17 cellular contexts compared by ENCODE assay signal in the genomic region with DNA sequence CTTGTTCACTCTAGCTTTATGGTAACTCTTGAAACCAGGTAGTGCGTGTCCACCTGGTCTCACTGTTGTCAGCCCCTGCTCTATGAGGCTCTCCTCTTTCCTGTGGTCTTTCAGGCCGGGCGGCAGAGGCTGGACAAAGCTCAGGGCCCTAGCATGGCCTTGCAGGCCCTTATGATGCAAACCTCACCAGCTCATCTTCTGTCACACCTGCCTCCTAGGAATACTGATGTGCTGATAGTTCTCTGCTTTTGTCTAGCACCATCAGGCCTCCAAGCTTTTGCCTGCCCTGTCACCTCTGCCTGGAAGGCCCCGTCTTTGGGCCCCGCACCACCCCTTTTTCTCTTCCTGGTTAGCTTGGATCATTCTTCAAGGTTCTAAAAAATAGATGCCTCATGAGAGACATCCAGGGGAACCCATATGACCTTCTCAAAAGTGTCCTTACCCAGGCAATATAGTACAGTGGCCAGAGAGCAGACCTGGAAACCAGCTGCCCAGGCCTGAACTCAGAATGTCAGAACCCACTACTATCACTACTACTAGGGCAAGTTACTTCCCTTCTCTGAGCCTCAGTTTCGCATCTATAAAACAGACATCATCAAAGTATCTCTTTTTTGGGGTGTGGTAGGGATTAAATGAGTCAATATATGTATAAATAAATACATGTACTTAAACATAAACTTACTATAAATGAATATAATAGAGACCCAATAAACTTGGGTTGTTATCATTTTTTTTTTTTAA.
"Had no signal": no experiment of that assay in that cellular context is flagged by ENCODE, and none has a peak within 500 bp of the region (broad histone marks: within the 10 kb centered on the region; RNA-seq: fewer than 3 reads in every experiment).

No MANE protein-coding gene starts in this region.

- DNase-seq: activated CD4-positive, alpha-beta memory T cell treated with anti-CD3 and anti-CD28 coated beads for 36 hours; activated CD4-positive, alpha-beta T cell treated with anti-CD3 and anti-CD28 coated beads for 4 hours; activated naive CD4-positive, alpha-beta T cell treated with anti-CD3 and anti-CD28 coated beads for 36 hours; activated T-cell treated with anti-CD3 and anti-CD28 coated beads, Interleukin-2, amount 50 U/mL, for 24 hours; dorsolateral prefrontal cortex; foreskin fibroblast; mesenchymal stem cell; naive thymus-derived CD8-positive, alpha-beta T cell; nucleus accumbens; posterior cingulate gyrus; stimulated activated naive CD8-positive, alpha-beta T cell treated with anti-CD3 and anti-CD28 coated beads, Interleukin-15, Interleukin-2, amounts not matched to agents 100 U/mL and 50 U/mL, for 24 hours; substantia nigra; SW 1271 had no signal

- H3K27ac ChIP-seq: ascending aorta, dorsolateral prefrontal cortex, epithelial cell of prostate, tibial artery had no signal

- H3K9me3 ChIP-seq: ascending aorta, tibial artery had no signal

- H3K27me3 ChIP-seq: ascending aorta, tibial artery had no signal

- H3K9me3 Mint-ChIP-seq: activated T-cell treated with anti-CD3 and anti-CD28 coated beads, Interleukin-2, amount 50 U/mL, for 24 hours; activated T-helper 2 cell treated with anti-CD3 and anti-CD28 coated beads, Interferon-gamma antibody, Interleukin-2, Interleukin-4, amounts not matched to agents 10 μg/mL and 5 μg/mL and 100 μg/mL, durations not matched to agents 14 hours and 24 hours and 36 hours had no signal

- H3K36me3 ChIP-seq: ascending aorta, tibial artery had no signal

- ATAC-seq: naive thymus-derived CD8-positive, alpha-beta T cell; stimulated activated naive CD8-positive, alpha-beta T cell treated with anti-CD3 and anti-CD28 coated beads, Interleukin-15, Interleukin-2, amounts not matched to agents 100 U/mL and 50 U/mL, for 24 hours had no signal

- H3K36me3 Mint-ChIP-seq: activated CD4-positive, alpha-beta memory T cell treated with anti-CD3 and anti-CD28 coated beads for 36 hours had no signal

- H3K4me3 Mint-ChIP-seq: activated CD4-positive, alpha-beta memory T cell treated with anti-CD3 and anti-CD28 coated beads for 36 hours; activated naive CD4-positive, alpha-beta T cell treated with anti-CD3 and anti-CD28 coated beads for 36 hours; activated T-cell treated with anti-CD3 and anti-CD28 coated beads, Interleukin-2, amount 50 U/mL, for 24 hours; naive thymus-derived CD8-positive, alpha-beta T cell had no signal

- H3K27me3 Mint-ChIP-seq: activated CD4-positive, alpha-beta memory T cell treated with anti-CD3 and anti-CD28 coated beads for 36 hours; activated T-cell treated with anti-CD3 and anti-CD28 coated beads, Interleukin-2, amount 50 U/mL, for 24 hours; naive thymus-derived CD8-positive, alpha-beta T cell had no signal

- H3K27ac Mint-ChIP-seq: activated CD4-positive, alpha-beta memory T cell treated with anti-CD3 and anti-CD28 coated beads for 36 hours; activated naive CD4-positive, alpha-beta T cell treated with anti-CD3 and anti-CD28 coated beads for 36 hours; activated T-cell treated with anti-CD3 and anti-CD28 coated beads, Interleukin-2, amount 50 U/mL, for 24 hours; activated T-helper 2 cell treated with anti-CD3 and anti-CD28 coated beads, Interferon-gamma antibody, Interleukin-2, Interleukin-4, amounts not matched to agents 10 μg/mL and 5 μg/mL and 100 μg/mL, durations not matched to agents 14 hours and 24 hours and 36 hours had no signal

- H3K4me3 ChIP-seq: ascending aorta, dorsolateral prefrontal cortex, tibial artery had no signal
